In the genomic region with DNA sequence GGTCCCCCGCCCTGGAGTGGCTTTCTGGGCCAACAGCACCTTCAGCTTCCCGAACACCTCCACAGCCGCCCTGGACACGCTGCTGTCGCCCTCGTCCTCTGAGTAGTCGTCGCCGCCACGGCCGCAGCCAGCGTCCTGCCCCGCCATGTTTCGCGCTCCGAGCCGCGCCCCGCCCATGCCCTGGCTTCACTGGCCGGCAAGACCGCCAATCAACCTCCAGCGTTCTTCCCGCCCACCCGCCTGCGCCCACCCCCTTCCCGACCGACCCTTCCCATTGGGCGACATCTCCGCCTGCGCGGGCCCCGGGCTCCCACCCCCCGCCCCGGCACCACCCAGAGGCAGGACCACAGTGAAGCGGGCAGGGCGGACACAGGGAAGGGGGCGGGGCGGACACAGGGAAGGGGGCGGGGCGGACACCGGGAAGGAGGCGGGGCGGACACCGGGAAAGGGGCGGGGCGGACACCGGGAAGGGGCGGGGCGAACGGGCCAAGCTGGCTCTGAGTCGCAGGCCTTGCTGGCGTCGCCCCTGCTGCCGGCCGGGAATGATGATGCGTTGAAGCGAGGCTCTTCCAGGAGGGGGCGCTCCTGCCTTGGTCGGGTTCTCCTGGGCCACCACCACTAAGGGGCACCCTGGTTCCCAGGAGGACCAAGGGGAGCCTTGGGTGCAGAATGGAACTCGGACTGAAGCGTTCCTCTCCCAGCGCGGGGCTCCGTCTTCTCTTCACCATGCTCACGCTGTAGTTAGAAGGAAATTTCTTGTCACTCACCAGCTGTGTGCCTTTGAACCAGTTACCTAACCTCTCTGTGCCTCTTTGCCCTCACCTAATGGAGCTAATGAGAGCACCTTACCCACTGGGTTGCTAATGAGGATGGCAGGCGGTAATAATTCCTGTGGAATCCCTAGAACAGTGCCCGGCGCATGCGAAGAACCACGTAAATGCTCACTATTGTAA, we compare ENCODE assay signal across 8 cellular contexts. TPM values are rescaled to one million over a fixed set of nuclear protein-coding genes. Genes with fewer than 3 reads are reported as not detected.
A peak's percentile ranks its signal among the peaks of the same experiment; 100 is the strongest.
DNase-seq lines count a peak whose midpoint lies in the region; ATAC-seq, FAIRE-seq and TF ChIP-seq lines count a peak whose summit lies in the region.

TSS of gene HAUS7 (minus strand) at position 166 of the 953 bp plus-strand sequence. CDS start at position 147, 19 bp downstream.

- H3K27me3 ChIP-seq in OCI-LY1 (ENCODE audit: insufficient read depth, low read length) (no peaks in the 10 kb centered on the region), endothelial cell of umbilical vein (ENCODE audit: control insufficient read depth in 2 of 2, insufficient read depth in 2 of 2, low read length in 2 of 2) (no peaks in the 10 kb centered on the region), mononuclear cell (ENCODE audit: insufficient read depth, low read length) (no peaks in the 10 kb centered on the region)

- H3K9me2 ChIP-seq in OCI-LY1 (ENCODE audit: low read depth, low read length), result no peaks in the 10 kb centered on the region

- H3K79me2 ChIP-seq in OCI-LY1 (ENCODE audit: insufficient read depth, low read length) (peaks cover 3% of the 10 kb centered on the region; the same call in 1 of the 2 replicates), endothelial cell of umbilical vein (ENCODE audit: control insufficient read depth, insufficient read depth, low read length) (peaks cover 4% of the 10 kb centered on the region)

- no peak for TF ChIP-seq POLR2A in endothelial cell of umbilical vein (IDR thresholded peaks at IDR 0.05; ENCODE audit: low read depth, low read length)

- POLR2A ChIA-PET in endothelial cell of umbilical vein (lab: Charles Lee), result interaction anchor here (2.2 kb wide), 1 partner anchor 25 kb away, joined by 9 read pairs; the partner anchor contains the start of gene BGN

- peak; percentile 67 for ATAC-seq in GM21526 (IDR thresholded peaks at IDR 0.05; ENCODE audit: low FRiP score, unreplicated experiment)

- no peaks in the 10 kb centered on the region for H3F3A ChIP-seq in OCI-LY1 (ENCODE audit: insufficient read depth, low read length)

- H3K9me3 ChIP-seq in OCI-LY1 (ENCODE audit: low read length) (no peaks in the 10 kb centered on the region), endothelial cell of umbilical vein (replicated peaks; ENCODE audit: control insufficient read depth, insufficient read depth, low read length) (no peaks in the 10 kb centered on the region), mononuclear cell (ENCODE audit: low read depth, low read length) (no peaks in the 10 kb centered on the region)

- peak; percentile 63 for TF ChIP-seq CTCF in OCI-LY1 (IDR thresholded peaks at IDR 0.05; ENCODE audit: low read length)
- TF ChIP-seq CTCF in endothelial cell of umbilical vein (IDR thresholded peaks at IDR 0.05; ENCODE audit: extremely low read depth in 1 of 2, insufficient read depth in 1 of 2, low read depth in 1 of 2, low read length in 2 of 2), result peak; percentile 51 to 74

- H3K4me2 ChIP-seq in OCI-LY1 (ENCODE audit: low read length) (peak within 1 kb of the TSS; percentile 89), endothelial cell of umbilical vein (ENCODE audit: insufficient read depth, low read length) (peak within 1 kb of the TSS; percentile 85)

- H4K20me1 ChIP-seq in OCI-LY1 (ENCODE audit: insufficient read depth, low read length) (no peaks in the 10 kb centered on the region), endothelial cell of umbilical vein (replicated peaks; ENCODE audit: control insufficient read depth, extremely low read depth, insufficient read depth, low read length) (no peaks in the 10 kb centered on the region)

- DNase-seq in DMS 273 treated with DMSO at 0.1 percent for 48 hours (lab: John Stamatoyannopoulos, UW) (peak; percentile 85), HuH-7.5 (ENCODE audit: low spot score) (peak; percentile 90), endothelial cell of umbilical vein (ENCODE audit: low read depth, low spot score) (peak; percentile 92)
- DNase-seq in activated CD8-positive, alpha-beta memory T cell treated with anti-CD3 and anti-CD28 coated beads, Interleukin-2, amount 50 U/mL, for 48 hours, result peak; percentile 93
- peak; percentile 77 for DNase-seq in stimulated activated CD8-positive, alpha-beta memory T cell treated with anti-CD3 and anti-CD28 coated beads, Interleukin-2, amount 100 ng/mL, for 48 hours (ENCODE audit: low read depth in 2 of 2)

- H3K9ac ChIP-seq in OCI-LY1 (ENCODE audit: low read length) (peak within 1 kb of the TSS; percentile 82), endothelial cell of umbilical vein (replicated peaks; ENCODE audit: extremely low read depth, insufficient read depth, low read length) (peak within 1 kb of the TSS; percentile 69)

- H3K36me3 ChIP-seq in OCI-LY1 (ENCODE audit: insufficient read depth, low read length) (0 out of 2 replicates have a peak, but pooled peaks cover 9% of the 10 kb centered on the region), endothelial cell of umbilical vein (ENCODE audit: control insufficient read depth in 2 of 2, extremely low read depth in 1 of 2, insufficient read depth in 2 of 2, low read length in 2 of 2) (no peaks in the 10 kb centered on the region)

- H3K9me1 ChIP-seq in endothelial cell of umbilical vein (replicated peaks; ENCODE audit: control insufficient read depth, extremely low read depth, insufficient read depth, low read length), result no peaks in the 10 kb centered on the region

- H3K4me3 ChIP-seq in OCI-LY1 (ENCODE audit: low read depth, low read length, poor library complexity, severe bottlenecking), result peak within 1 kb of the TSS; percentile 92
- peak within 1 kb of the TSS; percentile 61 to 73 (median 64) for H3K4me3 ChIP-seq in endothelial cell of umbilical vein (replicated peaks in 1 of 3; ENCODE audit: insufficient read depth in 1 of 3, low read depth in 1 of 3, low read length in 3 of 3)
- peak within 1 kb of the TSS; percentile 60 for H3K4me3 ChIP-seq in mononuclear cell (ENCODE audit: low read length)

- dilution Hi-C loops in endothelial cell of umbilical vein (cut with MboI; ENCODE audit: extremely low pct_ligation_motif_present, low sequenced_read_pairs), result no loop called here

- intact Hi-C loops in endothelial cell of umbilical vein (cut with micrococcal nuclease), result loop anchor here (1.0 kb wide), 3 partner anchors 25 to 511 kb away; no protein-coding TSS in a partner anchor

- BruUV-seq in endothelial cell of umbilical vein (replicated peaks; lab: Mats Ljungman, UMichigan), result no TSS peak

- H3K27ac ChIP-seq in OCI-LY1 (ENCODE audit: low read depth, low read length, poor library complexity, severe bottlenecking) (no peak within 1 kb of the TSS), endothelial cell of umbilical vein (ENCODE audit: insufficient read depth, low read depth, low read length) (peak within 1 kb of the TSS; percentile 53)

- H2AFZ ChIP-seq in OCI-LY1 (ENCODE audit: low read length), result no peak within 1 kb of the TSS
- H2AFZ ChIP-seq in endothelial cell of umbilical vein (ENCODE audit: low read depth, low read length), result peak within 1 kb of the TSS; percentile 79

- H3K4me1 ChIP-seq in OCI-LY1 (ENCODE audit: insufficient read depth, low read length, severe bottlenecking) (peaks cover 20% of the 10 kb centered on the region), endothelial cell of umbilical vein (ENCODE audit: control insufficient read depth, extremely low read depth, insufficient read depth, low read length) (peaks cover 15% of the 10 kb centered on the region), mononuclear cell (ENCODE audit: insufficient read depth, low read length) (peaks cover 14% of the 10 kb centered on the region)

- FAIRE-seq in endothelial cell of umbilical vein (lab: Jason Lieb, UNC), result peak; percentile 97

- CTCF ChIA-PET in endothelial cell of umbilical vein (lab: Charles Lee), result interaction anchor here (0.6 to 6.8 kb wide), 14 partner anchors 10 to 529 kb away, joined by 3 to 189 read pairs (median 6); partner anchors contain the start of gene BGN

TF ChIP-seq in endothelial cell of umbilical vein, 7 proteins besides CTCF, POLR2A, EP300 and RAD21:
- TF ChIP-seq JUN (IDR thresholded peaks at IDR 0.05; ENCODE audit: borderline replicate concordance, insufficient read depth, insufficient read length, low read depth) (no peak), POLR2AphosphoS5 (IDR thresholded peaks at IDR 0.05; ENCODE audit: insufficient read depth, low read depth, low read length) (no peak), EZH2 (IDR thresholded peaks at IDR 0.05; ENCODE audit: borderline replicate concordance, low read depth, low read length, severe bottlenecking) (no peak), MAX (IDR thresholded peaks at IDR 0.05; ENCODE audit: insufficient read depth, insufficient read length) (no peak), FOS (IDR thresholded peaks at IDR 0.05; ENCODE audit: borderline replicate concordance, insufficient read depth, low read length) (no peak), MYC (IDR thresholded peaks at IDR 0.05; ENCODE audit: low read depth, low read length) (no peak), GATA2 (IDR thresholded peaks at IDR 0.05; ENCODE audit: insufficient read depth, insufficient read length, low read depth, low read length) (no peak)

RNA-seq across cellular contexts. Expression of gene HAUS7, which starts in this region (rescaled TPM):
- total RNA-seq in endothelial cell of umbilical vein, result 30.6 and 46.4 TPM in 2 replicates
- 31.0 and 33.4 TPM in 2 replicates for polyA plus RNA-seq in endothelial cell of umbilical vein
- 28.1 and 34.5 TPM in 2 replicates for polyA plus RNA-seq in endothelial cell of umbilical vein (2011; cell fraction: cytosol; rRNA removed)
- polyA plus RNA-seq in endothelial cell of umbilical vein (2011; cell fraction: nucleus; rRNA removed), result 76.6 and 103 TPM in 2 replicates
- polyA plus RNA-seq in endothelial cell of umbilical vein (2012), result 23.4 and 27.4 TPM in 2 replicates
- polyA minus RNA-seq in endothelial cell of umbilical vein, result 16.4 and 29.5 TPM in 2 replicates
- polyA minus RNA-seq in endothelial cell of umbilical vein (2011; cell fraction: cytosol; rRNA and poly(A)+ RNA removed), result 34.5 TPM
- 10.4 and 11.6 TPM in 2 replicates for polyA minus RNA-seq in endothelial cell of umbilical vein (2011; cell fraction: nucleus; rRNA and poly(A)+ RNA removed)
- total RNA-seq in mononuclear cell, result 11.8 TPM
